Comparison of ENCODE assay signal across 22 cellular contexts in the genomic region with DNA sequence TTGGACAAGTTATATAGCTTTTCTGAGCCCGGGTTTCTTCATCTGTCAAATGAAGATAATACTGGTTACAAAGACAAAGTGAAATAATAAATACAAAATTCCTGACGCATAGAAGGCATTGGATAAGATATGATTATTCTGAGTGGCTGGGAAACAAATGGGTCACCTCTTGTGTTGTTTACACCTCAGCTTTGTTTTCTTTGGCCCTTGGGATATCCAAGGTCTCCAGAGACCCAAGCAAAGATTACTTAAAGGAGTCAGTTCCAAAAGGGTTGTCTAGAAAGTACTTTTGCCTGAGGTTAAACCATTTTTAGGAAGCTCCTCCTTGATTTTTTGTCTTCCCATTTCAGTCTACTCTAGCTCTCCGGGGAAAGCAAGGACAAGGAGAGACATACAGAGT. TPM values are rescaled to one million over a fixed set of nuclear protein-coding genes. Genes with fewer than 3 reads are reported as not detected.
DNase-seq lines count a peak whose midpoint lies in the region; TF ChIP-seq lines count a peak whose summit lies in the region.
"Had no signal": no experiment of that assay in that cellular context is flagged by ENCODE, and none has a peak within 500 bp of the region (broad histone marks: within the 10 kb centered on the region; RNA-seq: fewer than 3 reads in every experiment).

No MANE protein-coding gene starts in this region.

- H3K27ac Mint-ChIP-seq in MCF 10A (ENCODE audit: low read depth, unreplicated experiment) (peak overlapping the region; percentile 5), endothelial cell (ENCODE audit: unreplicated experiment) (no peak overlapping the region), progenitor cell of endocrine pancreas (peak overlapping the region; percentile 87)
- H3K27ac Mint-ChIP-seq: activated CD4-positive, alpha-beta memory T cell treated with anti-CD3 and anti-CD28 coated beads for 36 hours; WTC11 had no signal

- H3K79me2 ChIP-seq in OCI-LY7 (ENCODE audit: insufficient read depth, low read depth, low read length) = peaks cover 99% of the 10 kb centered on the region

- no peak overlapping the region for H3K4me3 Mint-ChIP-seq in MCF 10A (ENCODE audit: unreplicated experiment)
- H3K4me3 Mint-ChIP-seq in endothelial cell (ENCODE audit: unreplicated experiment) = peak overlapping the region; percentile 27
- no peak overlapping the region for H3K4me3 Mint-ChIP-seq in progenitor cell of endocrine pancreas (ENCODE audit: low read depth)
- H3K4me3 Mint-ChIP-seq: activated CD4-positive, alpha-beta memory T cell treated with anti-CD3 and anti-CD28 coated beads for 36 hours; activated naive CD4-positive, alpha-beta T cell treated with anti-CD3 and anti-CD28 coated beads, Interleukin-2, amount 50 U/mL, for 24 hours; WTC11 had no signal

- H3K9me2 ChIP-seq in OCI-LY7 (ENCODE audit: insufficient read depth, low read length) = no peaks in the 10 kb centered on the region
- H3K9me2 ChIP-seq: SK-N-SH had no signal

- no peaks in the 10 kb centered on the region for H3K27me3 Mint-ChIP-seq in MCF 10A (ENCODE audit: insufficient read depth, unreplicated experiment)
- H3K27me3 Mint-ChIP-seq in endothelial cell (ENCODE audit: unreplicated experiment) = no peaks in the 10 kb centered on the region
- no peaks in the 10 kb centered on the region for H3K27me3 Mint-ChIP-seq in progenitor cell of endocrine pancreas
- H3K27me3 Mint-ChIP-seq: activated CD4-positive, alpha-beta memory T cell treated with anti-CD3 and anti-CD28 coated beads for 36 hours; activated naive CD4-positive, alpha-beta T cell treated with anti-CD3 and anti-CD28 coated beads, Interleukin-2, amount 50 U/mL, for 24 hours had no signal

- H3K4me3 ChIP-seq in breast epithelium = no peak overlapping the region
- no peak overlapping the region for H3K4me3 ChIP-seq in OCI-LY7 (ENCODE audit: low read depth, low read length, poor library complexity, severe bottlenecking)
- H3K4me3 ChIP-seq: A549, sigmoid colon had no signal

- no peak for DNase-seq in MCF 10A (ENCODE audit: unreplicated experiment)
- DNase-seq in breast epithelium (ENCODE audit: low spot score in 2 of 2) = no peak
- DNase-seq in OCI-LY7 (ENCODE audit: low spot score) = no peak
- DNase-seq in endothelial cell (ENCODE audit: low spot score) = no peak
- no peak for DNase-seq in progenitor cell of endocrine pancreas (ENCODE audit: low spot score, unreplicated experiment)
- DNase-seq in NCI-H1436 (lab: John Stamatoyannopoulos, UW) = no peak
- DNase-seq in DMS79 treated with DMSO at 0.1 percent for 48 hours (lab: John Stamatoyannopoulos, UW) = no peak
- DNase-seq in activated naive CD4-positive, alpha-beta T cell (lab: John Stamatoyannopoulos, UW) = no peak
- DNase-seq: activated CD4-positive, alpha-beta memory T cell treated with anti-CD3 and anti-CD28 coated beads for 36 hours; activated T-cell treated with anti-CD3 and anti-CD28 coated beads for 4 hours; C1 segment of cervical spinal cord; DMS 273 treated with DMSO at 0.1 percent for 48 hours; KBM-7; left ventricle myocardium superior; NCI-H187 treated with DMSO at 0.1 percent for 48 hours; NCI-H446 treated with DMSO at 0.1 percent for 48 hours; NK-92 treated with Interleukin-12 subunit alpha and Interleukin-12 subunit beta, amount 100 ng/mL, for 24 hours; sigmoid colon; SK-N-SH had no signal

- H3K4me1 ChIP-seq in breast epithelium (peaks cover 7 to 8% of the 10 kb centered on the region in 2 donors), OCI-LY7 (ENCODE audit: insufficient read depth, low read length, poor library complexity, severe bottlenecking) (peaks cover 46% of the 10 kb centered on the region)

- peaks cover 18% of the 10 kb centered on the region for H3K4me1 Mint-ChIP-seq in MCF 10A (ENCODE audit: insufficient read depth, unreplicated experiment)
- peaks cover 18% of the 10 kb centered on the region for H3K4me1 Mint-ChIP-seq in endothelial cell (ENCODE audit: unreplicated experiment)
- peaks cover 31% of the 10 kb centered on the region for H3K4me1 Mint-ChIP-seq in progenitor cell of endocrine pancreas (ENCODE audit: low read depth)
- H3K4me1 Mint-ChIP-seq: WTC11 had no signal

- H2AFZ ChIP-seq in OCI-LY7 (ENCODE audit: low read length) = no peak overlapping the region

- no peak for TF ChIP-seq CTCF in MCF 10A (IDR thresholded peaks at IDR 0.05; ENCODE audit: unreplicated experiment)
- TF ChIP-seq CTCF in breast epithelium (IDR thresholded peaks at IDR 0.05) = no peak
- TF ChIP-seq CTCF in OCI-LY7 (conservative IDR thresholded peaks at IDR 0.05; ENCODE audit: low read length) = no peak
- no peak for TF ChIP-seq CTCF in endothelial cell (IDR thresholded peaks at IDR 0.05; ENCODE audit: unreplicated experiment)
- no peak for TF ChIP-seq CTCF in progenitor cell of endocrine pancreas (IDR thresholded peaks at IDR 0.05; ENCODE audit: unreplicated experiment)

- intact Hi-C loops in MCF 10A (cut with micrococcal nuclease) = no loop called here
- intact Hi-C loops in breast epithelium (cut with DNase I; ENCODE audit: low total_unique reads) = no loop called here
- intact Hi-C loops in OCI-LY7 (cut with micrococcal nuclease; ENCODE audit: unreplicated experiment) = no loop called here

- H3K27ac ChIP-seq in breast epithelium (peak overlapping the region in 1 of 2 donors; percentile 1), OCI-LY7 (ENCODE audit: low read depth, low read length, poor library complexity, severe bottlenecking) (no peak overlapping the region)
- H3K27ac ChIP-seq: A549 had no signal

- CTCF ChIA-PET in MCF 10A (lab: Yijun Ruan, JAX) = interaction anchor here (0.6 to 1.2 kb wide), 5 partner anchors 12 to 109 kb away, joined by 3 to 5 read pairs (median 3); no protein-coding TSS in a partner anchor
- CTCF ChIA-PET in OCI-LY7 (lab: Charles Lee; ENCODE audit: unreplicated experiment) = no interaction called here

- peaks cover 52% of the 10 kb centered on the region for H3K36me3 Mint-ChIP-seq in MCF 10A (ENCODE audit: insufficient read depth, unreplicated experiment)
- H3K36me3 Mint-ChIP-seq in endothelial cell (ENCODE audit: low read depth, unreplicated experiment) = peaks cover 12% of the 10 kb centered on the region
- H3K36me3 Mint-ChIP-seq in progenitor cell of endocrine pancreas (ENCODE audit: insufficient read depth) = peaks cover 9% of the 10 kb centered on the region
- H3K36me3 Mint-ChIP-seq: activated naive CD4-positive, alpha-beta T cell treated with anti-CD3 and anti-CD28 coated beads, Interleukin-2, amount 50 U/mL, for 24 hours had no signal

- TF ChIP-seq POLR2A in breast epithelium (IDR thresholded peaks at IDR 0.05) = no peak

- no peaks in the 10 kb centered on the region for H3K9me3 Mint-ChIP-seq in MCF 10A (ENCODE audit: unreplicated experiment)
- no peaks in the 10 kb centered on the region for H3K9me3 Mint-ChIP-seq in endothelial cell (ENCODE audit: unreplicated experiment)
- H3K9me3 Mint-ChIP-seq in progenitor cell of endocrine pancreas (ENCODE audit: low read depth) = no peaks in the 10 kb centered on the region
- H3K9me3 Mint-ChIP-seq: activated CD4-positive, alpha-beta memory T cell treated with anti-CD3 and anti-CD28 coated beads for 36 hours; activated naive CD4-positive, alpha-beta T cell treated with anti-CD3 and anti-CD28 coated beads, Interleukin-2, amount 50 U/mL, for 24 hours; WTC11 had no signal

- no peak overlapping the region for H3K4me2 ChIP-seq in OCI-LY7 (ENCODE audit: low read length)
- H3K4me2 ChIP-seq: A549, SK-N-SH had no signal

- POLR2A ChIA-PET in MCF 10A (lab: Yijun Ruan, JAX) (interaction anchor here (0.5 to 2.3 kb wide), 4 partner anchors 9 to 108 kb away, joined by 3 to 19 read pairs (median 4); a partner anchor contains a TSS), OCI-LY7 (lab: Charles Lee) (interaction anchor here (0.5 to 1.3 kb wide), 10 partner anchors 9 to 186 kb away, joined by 3 to 5 read pairs (median 3); a partner anchor contains a TSS)

- no peaks in the 10 kb centered on the region for H3K27me3 ChIP-seq in breast epithelium
- H3K27me3 ChIP-seq: sigmoid colon had no signal

- peaks cover 27% of the 10 kb centered on the region; the same call in 1 of the 2 replicates for H4K20me1 ChIP-seq in OCI-LY7 (ENCODE audit: insufficient read depth, low read length)

- no peaks in the 10 kb centered on the region for H3K9me3 ChIP-seq in breast epithelium
- H3K9me3 ChIP-seq in OCI-LY7 (ENCODE audit: low read length) = peaks cover 4% of the 10 kb centered on the region; the same call in 1 of the 2 replicates
- H3K9me3 ChIP-seq: A549, sigmoid colon, SK-N-SH had no signal

- H3K36me3 ChIP-seq in breast epithelium (no peaks in the 10 kb centered on the region), OCI-LY7 (ENCODE audit: insufficient read depth, low read length) (peaks cover 89% of the 10 kb centered on the region)
- H3K36me3 ChIP-seq: sigmoid colon had no signal

- BruUV-seq in MCF 10A (replicated peaks; lab: Mats Ljungman, UMichigan) = no TSS peak
- TSS peak; percentile 49 for BruUV-seq in OCI-LY7 (replicated peaks; lab: Mats Ljungman, UMichigan)

RNA-seq across cellular contexts. Expression of a gene that starts 9.7 kb away (rescaled TPM):
- total RNA-seq in MCF 10A (2022) (106 and 107 TPM in 2 replicates), breast epithelium (10 to 100 TPM; 58.2 to 78.7 (median 66.9) TPM), OCI-LY7 (2022) (200 and 220 TPM in 2 replicates), endothelial cell (ENCODE audit: unreplicated experiment) (203 TPM), progenitor cell of endocrine pancreas (232 and 235 TPM in 2 replicates)
- total RNA-seq in OCI-LY7 (2014; rRNA removed; shearing (Covaris generic)) = 87.7 and 94.7 TPM in 2 replicates

RNA-seq across cellular contexts. Expression of a gene that starts 49.4 kb away (rescaled TPM):
- total RNA-seq in MCF 10A (2022) (15.0 and 22.3 TPM in 2 replicates), breast epithelium (1 to 10 TPM; 4.2 to 6.2 (median 4.8) TPM), OCI-LY7 (2022) (35.9 and 38.8 TPM in 2 replicates), endothelial cell (ENCODE audit: unreplicated experiment) (26.9 TPM), progenitor cell of endocrine pancreas (20.3 and 23.7 TPM in 2 replicates)
- 10.0 and 11.3 TPM in 2 replicates for total RNA-seq in OCI-LY7 (2014; rRNA removed; shearing (Covaris generic))
